10 cellular contexts compared by ENCODE assay signal in genomic region chrX:109472939-109473713, GRCh38. TPM values are rescaled to one million over a fixed set of nuclear protein-coding genes. Genes with fewer than 3 reads are reported as not detected.
DNase-seq lines count a peak whose midpoint lies in the region; ATAC-seq, FAIRE-seq and TF ChIP-seq lines count a peak whose summit lies in the region.
"Had no signal": no experiment of that assay in that cellular context is flagged by ENCODE, and none has a peak within 500 bp of the region (broad histone marks: within the 10 kb centered on the region; RNA-seq: fewer than 3 reads in every experiment).

No MANE protein-coding gene starts in this region.

- no peak for TF ChIP-seq EP300 in ovary (IDR thresholded peaks at IDR 0.05)

- TF ChIP-seq CTCF in brain (conservative IDR thresholded peaks at IDR 0.05) = peak; percentile 21 to 65
- no peak for TF ChIP-seq CTCF in ovary (IDR thresholded peaks at IDR 0.05)

- no peaks in the 10 kb centered on the region for H3K9me3 ChIP-seq in ovary

- no peak overlapping the region for H3K4me3 ChIP-seq in ovary

- no peak for FAIRE-seq in GM19239 (lab: Jason Lieb, UNC)

- H3K4me3 Mint-ChIP-seq in brain = peak overlapping the region in 1 of 5 experiments; percentile 45
- no peak overlapping the region for H3K4me3 Mint-ChIP-seq in stimulated activated memory B cell treated with anti-CD40 and anti-IgM and Interleukin-4, amounts not matched to agents 10 μg/mL and 1 μg/mL and 100 μg/mL, for 72 hours
- H3K4me3 Mint-ChIP-seq: natural killer cell had no signal

- TF ChIP-seq POLR2A in ovary (IDR thresholded peaks at IDR 0.05) = no peak

- no peak for ATAC-seq in stimulated activated memory B cell treated with anti-CD40 and anti-IgM and Interleukin-4, amounts not matched to agents 10 μg/mL and 1 μg/mL and 100 μg/mL, for 72 hours

- intact Hi-C loops in ovary (cut with DNase I) = no loop called here

- DNase-seq in NCI-H510A (lab: John Stamatoyannopoulos, UW) (peak; percentile 1), NCI-H510A treated with DMSO at 0.1 percent for 48 hours (lab: John Stamatoyannopoulos, UW) (no peak), MV-4-11 (lab: John Stamatoyannopoulos, UW) (peak; percentile 53), ovary (peak in 3 of 5 donors; percentile 12 to 20 (median 14)), NCI-H2107 (lab: John Stamatoyannopoulos, UW) (no peak), GM19239 (ENCODE audit: insufficient read length, low spot score) (no peak)
- DNase-seq: natural killer cell had no signal

- H3K4me1 Mint-ChIP-seq in brain = peaks cover 17% of the 10 kb centered on the region
- no peaks in the 10 kb centered on the region for H3K4me1 Mint-ChIP-seq in stimulated activated memory B cell treated with anti-CD40 and anti-IgM and Interleukin-4, amounts not matched to agents 10 μg/mL and 1 μg/mL and 100 μg/mL, for 72 hours

- peaks cover 14% of the 10 kb centered on the region for H3K27me3 Mint-ChIP-seq in brain
- H3K27me3 Mint-ChIP-seq in stimulated activated memory B cell treated with anti-CD40 and anti-IgM and Interleukin-4, amounts not matched to agents 10 μg/mL and 1 μg/mL and 100 μg/mL, for 72 hours = peaks cover 6% of the 10 kb centered on the region

- 25 to 34% (median 30%) methylated on average over 7 of the region's 7 CpGs for WGBS in ovary, 3 donors

- H3K27ac Mint-ChIP-seq in brain = peak overlapping the region in 1 of 5 experiments; percentile 42
- H3K27ac Mint-ChIP-seq in stimulated activated memory B cell treated with anti-CD40 and anti-IgM and Interleukin-4, amounts not matched to agents 10 μg/mL and 1 μg/mL and 100 μg/mL, for 72 hours = no peak overlapping the region
- H3K27ac Mint-ChIP-seq: natural killer cell had no signal

- no peak overlapping the region for H3K27ac ChIP-seq in ovary

- H3K27me3 ChIP-seq in ovary = no peaks in the 10 kb centered on the region

- H3K4me1 ChIP-seq in ovary (ENCODE audit: insufficient read depth) = peaks cover 5% of the 10 kb centered on the region

- H3K36me3 ChIP-seq in ovary = no peaks in the 10 kb centered on the region

- no peaks in the 10 kb centered on the region for H3K9me3 Mint-ChIP-seq in brain
- H3K9me3 Mint-ChIP-seq in stimulated activated memory B cell treated with anti-CD40 and anti-IgM and Interleukin-4, amounts not matched to agents 10 μg/mL and 1 μg/mL and 100 μg/mL, for 72 hours = no peaks in the 10 kb centered on the region
- H3K9me3 Mint-ChIP-seq: natural killer cell had no signal

- no peaks in the 10 kb centered on the region for H3K36me3 Mint-ChIP-seq in brain
- no peaks in the 10 kb centered on the region for H3K36me3 Mint-ChIP-seq in stimulated activated memory B cell treated with anti-CD40 and anti-IgM and Interleukin-4, amounts not matched to agents 10 μg/mL and 1 μg/mL and 100 μg/mL, for 72 hours
- H3K36me3 Mint-ChIP-seq: natural killer cell had no signal

RNA-seq across cellular contexts. Expression of gene GUCY2F, which starts 8.8 kb away (rescaled TPM):
- not detected for polyA plus RNA-seq in brain (ENCODE audit: insufficient read depth, low read depth, low replicate concordance)
- total RNA-seq in ovary = not detected
- not detected for polyA plus RNA-seq in ovary
- total RNA-seq: natural killer cell had no signal
- polyA plus RNA-seq: BJ had no signal

Comparison
In these comparisons a context has a peak if more than half of its experiments do, and no peak if none do; other contexts are left out.
1. DNase-seq: peak in NCI-H510A (single experiment), MV-4-11 (single experiment) and ovary (3 of 5); none in NCI-H510A treated with DMSO at 0.1 percent for 48 hours (single experiment), NCI-H2107 (single experiment) and GM19239 (single experiment).
2. CTCF ChIP-seq: peak in brain (2 of 2); none in ovary (0 of 3).